ENCODE assay signal across 13 cellular contexts in genomic region chr20:38145094-38146075, GRCh38. TPM values are rescaled to one million over a fixed set of nuclear protein-coding genes. Genes with fewer than 3 reads are reported as not detected.
DNase-seq lines count a peak whose midpoint lies in the region; ATAC-seq and TF ChIP-seq lines count a peak whose summit lies in the region.
"Had no signal": no experiment of that assay in that cellular context is flagged by ENCODE, and none has a peak within 500 bp of the region (broad histone marks: within the 10 kb centered on the region; RNA-seq: fewer than 3 reads in every experiment).

No MANE protein-coding gene starts in this region.

- no peak overlapping the region for H3K4me2 ChIP-seq in GM23338

- peaks cover 10% of the 10 kb centered on the region for H3K4me1 Mint-ChIP-seq in GM23338
- H3K4me1 Mint-ChIP-seq: memory B cell had no signal

- WGBS in heart left ventricle, 4 donors: 80 to 81% (median 81%) methylated on average over 12 of the region's 12 CpGs

- H3K27me3 ChIP-seq in heart left ventricle: no peaks in the 10 kb centered on the region
- no peaks in the 10 kb centered on the region for H3K27me3 ChIP-seq in mucosa of rectum (ENCODE audit: control insufficient read depth in 2 of 2, insufficient read depth in 2 of 2, low read length in 2 of 2)
- H3K27me3 ChIP-seq in GM23338 (ENCODE audit: insufficient read depth): no peaks in the 10 kb centered on the region
- H3K27me3 ChIP-seq: suprapubic skin had no signal

- peaks cover 16% of the 10 kb centered on the region for H3K27me3 Mint-ChIP-seq in GM23338 (ENCODE audit: insufficient read depth, low read depth, poor library complexity)
- H3K27me3 Mint-ChIP-seq: memory B cell had no signal

- no peaks in the 10 kb centered on the region for H3K9me2 ChIP-seq in GM23338 (ENCODE audit: insufficient read depth)

- H4K20me1 ChIP-seq in GM23338 (replicated peaks; ENCODE audit: insufficient read depth): no peaks in the 10 kb centered on the region

- no peak overlapping the region for H2AFZ ChIP-seq in GM23338

- H3K79me2 ChIP-seq in GM23338 (replicated peaks; ENCODE audit: insufficient read depth): no peaks in the 10 kb centered on the region

- no peak overlapping the region for H3K9ac ChIP-seq in mucosa of rectum (ENCODE audit: low read depth in 1 of 2, low read length in 2 of 2)

- H3K4me3 ChIP-seq in heart left ventricle: no peak overlapping the region
- H3K4me3 ChIP-seq in mucosa of rectum (ENCODE audit: low read length in 2 of 2): no peak overlapping the region
- H3K4me3 ChIP-seq in GM23338: no peak overlapping the region
- H3K4me3 ChIP-seq: suprapubic skin had no signal

- intact Hi-C loops in heart left ventricle (cut with DNase I) (no loop called here), left cardiac atrium (cut with DNase I) (no loop called here)

- H3K36me3 ChIP-seq in heart left ventricle: peaks cover 0 to 93% (median 84%) of the 10 kb centered on the region in 9 donors
- no peaks in the 10 kb centered on the region for H3K36me3 ChIP-seq in mucosa of rectum (ENCODE audit: control insufficient read depth in 2 of 2, insufficient read depth in 2 of 2, low read length in 2 of 2)
- H3K36me3 ChIP-seq in GM23338 (ENCODE audit: insufficient read depth): no peaks in the 10 kb centered on the region
- H3K36me3 ChIP-seq: suprapubic skin had no signal

- H3K9me3 ChIP-seq in heart left ventricle (no peaks in the 10 kb centered on the region), mucosa of rectum (ENCODE audit: control insufficient read depth in 2 of 2, low read length in 2 of 2) (no peaks in the 10 kb centered on the region)
- H3K9me3 ChIP-seq: suprapubic skin had no signal

- no peak overlapping the region for H3K4me3 Mint-ChIP-seq in GM23338
- H3K4me3 Mint-ChIP-seq: activated T-cell treated with anti-CD3 and anti-CD28 coated beads, Interleukin-2, amount 50 U/mL, for 4 hours; memory B cell had no signal

- TF ChIP-seq POLR2A in heart left ventricle (IDR thresholded peaks at IDR 0.05): no peak

- ATAC-seq in heart left ventricle (no peak), left cardiac atrium (no peak), GM23338 (no peak)
- ATAC-seq: activated T-cell treated with anti-CD3 and anti-CD28 coated beads, Interleukin-2, amount 50 U/mL, for 4 hours had no signal

- H3F3A ChIP-seq in GM23338 (replicated peaks; ENCODE audit: low read depth): no peaks in the 10 kb centered on the region

- DNase-seq in heart left ventricle: peak in 2 of 5 donors; percentile 12 to 32
- no peak for DNase-seq in left cardiac atrium
- DNase-seq in epithelial cell of prostate (ENCODE audit: low read depth, low spot score): no peak
- DNase-seq in midbrain (lab: John Stamatoyannopoulos, UW): no peak
- DNase-seq in GM23338 (ENCODE audit: low spot score): no peak
- no peak for DNase-seq in HPDE6-E6E7 (ENCODE audit: extremely low spot score)
- DNase-seq in SKM-1 (lab: John Stamatoyannopoulos, UW; ENCODE audit: unreplicated experiment): no peak
- DNase-seq: activated T-cell treated with anti-CD3 and anti-CD28 coated beads, Interleukin-2, amount 50 U/mL, for 4 hours; NCI-H774; stimulated activated CD4-positive, alpha-beta T cell treated with anti-CD3 and anti-CD28 coated beads, Interleukin-2, amount 100 ng/mL, for 24 hours had no signal

- H3K4me1 ChIP-seq in heart left ventricle (peaks cover 4 to 70% (median 41%) of the 10 kb centered on the region in 12 donors), mucosa of rectum (ENCODE audit: control insufficient read depth in 2 of 2, insufficient read depth in 2 of 2, low read length in 2 of 2) (peaks cover 15 to 21% of the 10 kb centered on the region in 2 donors), GM23338 (ENCODE audit: insufficient read depth) (peaks cover under 1% of the 10 kb centered on the region; the same call in 1 of the 2 replicates)

- H3K36me3 Mint-ChIP-seq in GM23338 (ENCODE audit: low read depth): no peaks in the 10 kb centered on the region

- peak overlapping the region in 11 of 12 donors; percentile 56 to 91 (median 80) for H3K27ac ChIP-seq in heart left ventricle
- H3K27ac ChIP-seq in epithelial cell of prostate: peak overlapping the region; percentile 90
- H3K27ac ChIP-seq in mucosa of rectum (ENCODE audit: low read depth in 2 of 2, low read length in 2 of 2): peak overlapping the region; percentile 53 to 73
- H3K27ac ChIP-seq in GM23338 (ENCODE audit: low read depth): no peak overlapping the region
- H3K27ac ChIP-seq: suprapubic skin had no signal

- no peaks in the 10 kb centered on the region for H3K9me3 Mint-ChIP-seq in GM23338
- H3K9me3 Mint-ChIP-seq: activated T-cell treated with anti-CD3 and anti-CD28 coated beads, Interleukin-2, amount 50 U/mL, for 4 hours; memory B cell had no signal

- TF ChIP-seq CTCF in heart left ventricle (IDR thresholded peaks at IDR 0.05) (no peak), GM23338 (conservative IDR thresholded peaks at IDR 0.05; ENCODE audit: low read depth in 2 of 2) (no peak)

- H3K27ac Mint-ChIP-seq in GM23338: no peak overlapping the region
- H3K27ac Mint-ChIP-seq: memory B cell had no signal

TF ChIP-seq in GM23338, 12 proteins besides CTCF, POLR2A, EP300 and RAD21:
- TF ChIP-seq CREB1 (CRISPR knock-in tag; IDR thresholded peaks at IDR 0.05; ENCODE audit: low read depth): no peak

RNA-seq across cellular contexts. Expression of gene TGM2, which starts 19.7 kb away (rescaled TPM):
- total RNA-seq in heart left ventricle (1,000 to 10,000 TPM in 1 of 9 donors, 100 to 1,000 TPM in 8; 271 to 1,146 (median 567) TPM), left cardiac atrium (100 to 1,000 TPM; 383 to 695 TPM)
- polyA plus RNA-seq in heart left ventricle (100 to 1,000 TPM; 211 to 972 TPM), GM23338 (2016; fragmentation: Nextera tagmentation; extraction: Ambion mirVana) (0.45 and 0.49 TPM in 2 replicates)
- total RNA-seq in GM23338 (2014; rRNA removed; shearing (Covaris generic)): 0.19 and 1.0 TPM in 2 replicates

Comparison
In these comparisons a context has a peak if more than half of its experiments do, and no peak if none do; other contexts are left out.
1. RNA of gene TGM2, which starts 19.7 kb away (total RNA-seq): 383 to 695 TPM in left cardiac atrium and 271 to 1,146 TPM in heart left ventricle; 0.19 to 1.0 TPM in GM23338; every median in the first group is over 100 times any median in the second.